Comparison of ENCODE assay signal across 17 cellular contexts in genomic region chr21:17821121-17821520, GRCh38. TPM values are rescaled to one million over a fixed set of nuclear protein-coding genes. Genes with fewer than 3 reads are reported as not detected.
DNase-seq lines count a peak whose midpoint lies in the region; ATAC-seq and TF ChIP-seq lines count a peak whose summit lies in the region.
"Had no signal": no experiment of that assay in that cellular context is flagged by ENCODE, and none has a peak within 500 bp of the region (broad histone marks: within the 10 kb centered on the region; RNA-seq: fewer than 3 reads in every experiment).

No MANE protein-coding gene starts in this region.

- TF ChIP-seq CTCF in progenitor cell of endocrine pancreas (IDR thresholded peaks at IDR 0.05; ENCODE audit: unreplicated experiment), result no peak

- peaks cover 28% of the 10 kb centered on the region for H3K4me1 Mint-ChIP-seq in activated CD4-positive, alpha-beta T cell treated with anti-CD3 and anti-CD28 coated beads, Interleukin-2, amount 10 ng/mL, durations not matched to agents 7 days and 5 days
- H3K4me1 Mint-ChIP-seq in T-cell (peaks cover 30 to 35% (median 33%) of the 10 kb centered on the region in 3 donors), progenitor cell of endocrine pancreas (ENCODE audit: low read depth) (peaks cover 12% of the 10 kb centered on the region)
- peaks cover 23% of the 10 kb centered on the region for H3K4me1 Mint-ChIP-seq in central memory CD8-positive, alpha-beta T cell

- DNase-seq in activated CD4-positive, alpha-beta T cell treated with anti-CD3 and anti-CD28 coated beads, Interleukin-2, amount 10 ng/mL, durations not matched to agents 7 days and 5 days, result no peak
- no peak for DNase-seq in activated CD4-positive, alpha-beta T cell treated with anti-CD3 and anti-CD28 coated beads for 48 hours
- no peak for DNase-seq in T-cell
- DNase-seq in central memory CD8-positive, alpha-beta T cell (ENCODE audit: low spot score in 2 of 2), result no peak
- DNase-seq in progenitor cell of endocrine pancreas (ENCODE audit: low spot score, unreplicated experiment), result no peak
- no peak for DNase-seq in SW 1271 (lab: John Stamatoyannopoulos, UW)
- DNase-seq: adrenal gland; central memory CD4-positive, alpha-beta T cell; DMS79 treated with DMSO at 0.1 percent for 48 hours; NCI-H2081 treated with DMSO at 0.1 percent for 48 hours; NCI-H524; PC-9; small intestine had no signal

- ATAC-seq in T-cell (replicated peaks in 1 of 4) (no peak), GM21515 (IDR thresholded peaks at IDR 0.05; ENCODE audit: unreplicated experiment) (no peak), HG02885 (IDR thresholded peaks at IDR 0.05; ENCODE audit: poor library complexity, unreplicated experiment) (no peak)
- ATAC-seq in central memory CD8-positive, alpha-beta T cell (replicated peaks; ENCODE audit: extremely low read depth, poor library complexity, severe bottlenecking), result no peak
- ATAC-seq: left lobe of liver had no signal

- peak overlapping the region; percentile 88 for H3K4me3 Mint-ChIP-seq in activated CD4-positive, alpha-beta T cell treated with anti-CD3 and anti-CD28 coated beads, Interleukin-2, amount 10 ng/mL, durations not matched to agents 7 days and 5 days
- peak overlapping the region; percentile 28 to 92 (median 82) for H3K4me3 Mint-ChIP-seq in T-cell
- H3K4me3 Mint-ChIP-seq in central memory CD8-positive, alpha-beta T cell, result peak overlapping the region; percentile 83
- peak overlapping the region; percentile 96 for H3K4me3 Mint-ChIP-seq in progenitor cell of endocrine pancreas (ENCODE audit: low read depth)
- H3K4me3 Mint-ChIP-seq: CD14-positive monocyte had no signal

- H3K27ac Mint-ChIP-seq in activated CD4-positive, alpha-beta T cell treated with anti-CD3 and anti-CD28 coated beads, Interleukin-2, amount 10 ng/mL, durations not matched to agents 7 days and 5 days, result peak overlapping the region; percentile 100
- H3K27ac Mint-ChIP-seq in T-cell (peak overlapping the region; percentile 99), progenitor cell of endocrine pancreas (peak overlapping the region; percentile 80)
- H3K27ac Mint-ChIP-seq in central memory CD8-positive, alpha-beta T cell (ENCODE audit: low read depth), result peak overlapping the region; percentile 95
- H3K27ac Mint-ChIP-seq: CD14-positive monocyte had no signal

- POLR2A ChIA-PET in activated CD4-positive, alpha-beta T cell treated with anti-CD3 and anti-CD28 coated beads, Interleukin-2, amount 10 ng/mL, durations not matched to agents 7 days and 5 days (lab: Charles Lee), result no interaction called here
- POLR2A ChIA-PET in T-cell (lab: Charles Lee), result interaction anchor here in 1 of 2 donors (0.5 to 1.1 kb wide), 2 partner anchors 40 to 66 kb away, joined by 3 to 4 read pairs; no protein-coding TSS in a partner anchor

- CTCF ChIA-PET in activated CD4-positive, alpha-beta T cell treated with anti-CD3 and anti-CD28 coated beads, Interleukin-2, amount 10 ng/mL, durations not matched to agents 7 days and 5 days (lab: Charles Lee), result no interaction called here
- CTCF ChIA-PET in T-cell (lab: Charles Lee), result interaction anchor here (0.6 to 2.4 kb wide), 4 partner anchors 82 to 164 kb away, joined by 3 to 7 read pairs (median 3); no protein-coding TSS in a partner anchor

- H3K27me3 Mint-ChIP-seq in activated CD4-positive, alpha-beta T cell treated with anti-CD3 and anti-CD28 coated beads, Interleukin-2, amount 10 ng/mL, durations not matched to agents 7 days and 5 days, result no peaks in the 10 kb centered on the region
- no peaks in the 10 kb centered on the region for H3K27me3 Mint-ChIP-seq in T-cell
- H3K27me3 Mint-ChIP-seq in central memory CD8-positive, alpha-beta T cell, result no peaks in the 10 kb centered on the region
- no peaks in the 10 kb centered on the region for H3K27me3 Mint-ChIP-seq in progenitor cell of endocrine pancreas

- H3K9me3 Mint-ChIP-seq in activated CD4-positive, alpha-beta T cell treated with anti-CD3 and anti-CD28 coated beads, Interleukin-2, amount 10 ng/mL, durations not matched to agents 7 days and 5 days, result peaks cover 20% of the 10 kb centered on the region
- H3K9me3 Mint-ChIP-seq in T-cell (peaks cover 0 to 7% (median 5%) of the 10 kb centered on the region in 3 donors), progenitor cell of endocrine pancreas (ENCODE audit: low read depth) (no peaks in the 10 kb centered on the region)
- H3K9me3 Mint-ChIP-seq in central memory CD8-positive, alpha-beta T cell, result no peaks in the 10 kb centered on the region

- peaks cover 23% of the 10 kb centered on the region for H3K36me3 Mint-ChIP-seq in activated CD4-positive, alpha-beta T cell treated with anti-CD3 and anti-CD28 coated beads, Interleukin-2, amount 10 ng/mL, durations not matched to agents 7 days and 5 days (ENCODE audit: low read depth)
- H3K36me3 Mint-ChIP-seq in T-cell (peaks cover 11% of the 10 kb centered on the region), progenitor cell of endocrine pancreas (ENCODE audit: insufficient read depth) (peaks cover 4% of the 10 kb centered on the region)
- peaks cover 16% of the 10 kb centered on the region for H3K36me3 Mint-ChIP-seq in central memory CD8-positive, alpha-beta T cell (ENCODE audit: insufficient read depth)

RNA-seq across cellular contexts. Expression of gene C21orf91, which starts 2.0 kb away (rescaled TPM):
- 10 to 100 TPM; 41.5 to 56.3 TPM for total RNA-seq in activated CD4-positive, alpha-beta T cell treated with anti-CD3 and anti-CD28 coated beads, Interleukin-2, amount 10 ng/mL, durations not matched to agents 7 days and 5 days
- 10 to 100 TPM; 41.1 to 52.6 (median 48.5) TPM for total RNA-seq in T-cell
- total RNA-seq in progenitor cell of endocrine pancreas, result 32.9 and 33.0 TPM in 2 replicates
